ENCODE assay signal across 20 cellular contexts in genomic region chr19:52230685-52231084, GRCh38. TPM values are rescaled to one million over a fixed set of nuclear protein-coding genes. Genes with fewer than 3 reads are reported as not detected.
DNase-seq lines count a peak whose midpoint lies in the region; ATAC-seq and TF ChIP-seq lines count a peak whose summit lies in the region.
"Had no signal": no experiment of that assay in that cellular context is flagged by ENCODE, and none has a peak within 500 bp of the region (broad histone marks: within the 10 kb centered on the region; RNA-seq: fewer than 3 reads in every experiment).

No MANE protein-coding gene starts in this region.

- H3K27ac ChIP-seq in CD4-positive, alpha-beta memory T cell (ENCODE audit: low read depth, low read length): no peak overlapping the region
- H3K27ac ChIP-seq in adrenal gland (peak overlapping the region; percentile 53 to 90 (median 68)), left ventricle myocardium inferior (replicated peaks) (no peak overlapping the region)
- H3K27ac ChIP-seq in naive thymus-derived CD4-positive, alpha-beta T cell (ENCODE audit: low read depth, low read length): no peak overlapping the region
- H3K27ac ChIP-seq: HL-60, transverse colon had no signal

- DNase-seq in CD4-positive, alpha-beta memory T cell: no peak
- DNase-seq in GM12865 (ENCODE audit: low read depth) (peak; percentile 20), adrenal gland (no peak), left ventricle myocardium inferior (no peak), NOMO-1 (lab: John Stamatoyannopoulos, UW; ENCODE audit: unreplicated experiment in 2 of 2) (no peak)
- DNase-seq in naive thymus-derived CD4-positive, alpha-beta T cell: no peak
- DNase-seq: activated CD4-positive, alpha-beta T cell treated with anti-CD3 and anti-CD28 coated beads, Interleukin-2, amount 50 U/mL, for 4 hours; dermis blood vessel endothelial cell; mucosa of descending colon; NCI-H1694 treated with DMSO at 0.1 percent for 48 hours; NCI-H2227 treated with DMSO at 0.1 percent for 48 hours; NCI-H774; OCI-M1; right cardiac atrium; SHP77; transverse colon had no signal

- H3K27me3 Mint-ChIP-seq in CD4-positive, alpha-beta memory T cell: no peaks in the 10 kb centered on the region
- no peaks in the 10 kb centered on the region for H3K27me3 Mint-ChIP-seq in naive thymus-derived CD4-positive, alpha-beta T cell
- H3K27me3 Mint-ChIP-seq: stimulated activated memory B cell treated with anti-CD40 and anti-IgM and Interleukin-4, amounts not matched to agents 10 μg/mL and 1 μg/mL and 100 μg/mL, for 72 hours had no signal

- POLR2A ChIA-PET in CD4-positive, alpha-beta memory T cell (lab: Charles Lee; ENCODE audit: partially characterized antibody): no interaction called here
- POLR2A ChIA-PET in naive thymus-derived CD4-positive, alpha-beta T cell (lab: Charles Lee): no interaction called here

- H3K4me3 Mint-ChIP-seq in CD4-positive, alpha-beta memory T cell: no peak overlapping the region
- no peak overlapping the region for H3K4me3 Mint-ChIP-seq in naive thymus-derived CD4-positive, alpha-beta T cell
- H3K4me3 Mint-ChIP-seq: stimulated activated memory B cell treated with anti-CD40 and anti-IgM and Interleukin-4, amounts not matched to agents 10 μg/mL and 1 μg/mL and 100 μg/mL, for 72 hours had no signal

- peaks cover 0 to 3% (median 2%) of the 10 kb centered on the region in 4 donors for H3K4me1 Mint-ChIP-seq in CD4-positive, alpha-beta memory T cell
- peaks cover 0 to 6% (median 4%) of the 10 kb centered on the region in 7 donors for H3K4me1 Mint-ChIP-seq in naive thymus-derived CD4-positive, alpha-beta T cell

- 10 to 47% (median 38%) methylated on average over 1 of the region's 1 CpG for WGBS in adrenal gland, 4 donors

- intact Hi-C loops in CD4-positive, alpha-beta memory T cell (cut with micrococcal nuclease): loop anchor here (5.0 to 10.0 kb wide), 2 partner anchors 38 to 186 kb away; partner anchors contain the start of genes PPP2R1A and ZNF432
- intact Hi-C loops in adrenal gland (cut with DNase I): no loop called here
- intact Hi-C loops in naive thymus-derived CD4-positive, alpha-beta T cell (cut with micrococcal nuclease): loop anchor here in 1 of 2 donors (10.0 kb wide), 2 partner anchors 56 to 186 kb away; partner anchors contain the start of genes ZNF432 and ZNF836
- intact Hi-C loops in left ventricle myocardium inferior (cut with micrococcal nuclease): no loop called here

- ATAC-seq in naive thymus-derived CD4-positive, alpha-beta T cell: no peak
- ATAC-seq in GM18861 (IDR thresholded peaks at IDR 0.05; ENCODE audit: unreplicated experiment): no peak
- ATAC-seq: HCT116; mucosa of descending colon; right cardiac atrium; stimulated activated memory B cell treated with anti-CD40 and anti-IgM and Interleukin-4, amounts not matched to agents 10 μg/mL and 1 μg/mL and 100 μg/mL, for 72 hours had no signal

- no peak for TF ChIP-seq POLR2A in adrenal gland (IDR thresholded peaks at IDR 0.05)

- H3K9me3 Mint-ChIP-seq in CD4-positive, alpha-beta memory T cell: no peaks in the 10 kb centered on the region
- no peaks in the 10 kb centered on the region for H3K9me3 Mint-ChIP-seq in naive thymus-derived CD4-positive, alpha-beta T cell
- H3K9me3 Mint-ChIP-seq: stimulated activated memory B cell treated with anti-CD40 and anti-IgM and Interleukin-4, amounts not matched to agents 10 μg/mL and 1 μg/mL and 100 μg/mL, for 72 hours had no signal

- H3K4me1 ChIP-seq in CD4-positive, alpha-beta memory T cell (ENCODE audit: insufficient read depth, low read length): no peaks in the 10 kb centered on the region
- peaks cover 5 to 19% of the 10 kb centered on the region in 2 donors for H3K4me1 ChIP-seq in adrenal gland (replicated peaks in 1 of 2)
- no peaks in the 10 kb centered on the region for H3K4me1 ChIP-seq in naive thymus-derived CD4-positive, alpha-beta T cell (ENCODE audit: control insufficient read depth in 2 of 2, insufficient read depth in 2 of 2, low read length in 2 of 2)
- no peaks in the 10 kb centered on the region for H3K4me1 ChIP-seq in left ventricle myocardium inferior
- H3K4me1 ChIP-seq: transverse colon had no signal

- TF ChIP-seq CTCF in GM12865 (IDR thresholded peaks at IDR 0.05; ENCODE audit: insufficient read depth, low read depth, low read length, missing control alignments) (no peak), adrenal gland (IDR thresholded peaks at IDR 0.05) (no peak), left ventricle myocardium inferior (IDR thresholded peaks at IDR 0.05; ENCODE audit: borderline replicate concordance) (no peak)

- no peak overlapping the region for H3K4me3 ChIP-seq in CD4-positive, alpha-beta memory T cell (ENCODE audit: low read length in 2 of 2)
- H3K4me3 ChIP-seq in GM12865 (ENCODE audit: low read depth, low read length) (no peak overlapping the region), adrenal gland (no peak overlapping the region), left ventricle myocardium inferior (no peak overlapping the region)
- no peak overlapping the region for H3K4me3 ChIP-seq in naive thymus-derived CD4-positive, alpha-beta T cell (ENCODE audit: low read length)
- H3K4me3 ChIP-seq: mucosa of descending colon, transverse colon had no signal

- CTCF ChIA-PET in CD4-positive, alpha-beta memory T cell (lab: Charles Lee; ENCODE audit: partially characterized antibody): interaction anchor here (1.2 to 1.7 kb wide), 2 partner anchors 23 to 92 kb away, joined by 4 to 5 read pairs; no protein-coding TSS in a partner anchor
- CTCF ChIA-PET in naive thymus-derived CD4-positive, alpha-beta T cell (lab: Charles Lee): interaction anchor here (1.0 kb wide), 1 partner anchor 21 kb away, joined by 3 read pairs; no protein-coding TSS in a partner anchor

- no peaks in the 10 kb centered on the region for H3K9me3 ChIP-seq in CD4-positive, alpha-beta memory T cell (ENCODE audit: control insufficient read depth in 1 of 2, low read length in 2 of 2)
- H3K9me3 ChIP-seq in adrenal gland (replicated peaks in 1 of 3): no peaks in the 10 kb centered on the region
- H3K9me3 ChIP-seq in naive thymus-derived CD4-positive, alpha-beta T cell (ENCODE audit: control insufficient read depth in 2 of 3, low read length in 3 of 3): no peaks in the 10 kb centered on the region
- no peaks in the 10 kb centered on the region for H3K9me3 ChIP-seq in left ventricle myocardium inferior (replicated peaks)
- H3K9me3 ChIP-seq: mucosa of descending colon, transverse colon had no signal

- H3K27ac Mint-ChIP-seq in CD4-positive, alpha-beta memory T cell: peak overlapping the region in 5 of 7 donors; percentile 5 to 39 (median 24)
- H3K27ac Mint-ChIP-seq in naive thymus-derived CD4-positive, alpha-beta T cell: peak overlapping the region in 5 of 9 donors; percentile 4 to 59 (median 35)
- H3K27ac Mint-ChIP-seq: stimulated activated memory B cell treated with anti-CD40 and anti-IgM and Interleukin-4, amounts not matched to agents 10 μg/mL and 1 μg/mL and 100 μg/mL, for 72 hours had no signal

- peaks cover 21 to 32% of the 10 kb centered on the region in 2 donors for H3K36me3 Mint-ChIP-seq in CD4-positive, alpha-beta memory T cell
- peaks cover 9 to 41% (median 12%) of the 10 kb centered on the region in 5 donors for H3K36me3 Mint-ChIP-seq in naive thymus-derived CD4-positive, alpha-beta T cell

- peaks cover 19% of the 10 kb centered on the region for H3K36me3 ChIP-seq in CD4-positive, alpha-beta memory T cell (ENCODE audit: insufficient read depth, low read length)
- H3K36me3 ChIP-seq in adrenal gland (replicated peaks in 1 of 2) (peaks cover 0 to 31% of the 10 kb centered on the region in 2 donors), left ventricle myocardium inferior (peaks cover 29% of the 10 kb centered on the region)
- peaks cover 8 to 25% (median 11%) of the 10 kb centered on the region in 3 experiments for H3K36me3 ChIP-seq in naive thymus-derived CD4-positive, alpha-beta T cell (ENCODE audit: control insufficient read depth in 2 of 3, insufficient read depth in 3 of 3, low read length in 3 of 3)

- H3K27me3 ChIP-seq in CD4-positive, alpha-beta memory T cell (ENCODE audit: insufficient read depth, low read length): no peaks in the 10 kb centered on the region
- H3K27me3 ChIP-seq in adrenal gland: no peaks in the 10 kb centered on the region
- no peaks in the 10 kb centered on the region for H3K27me3 ChIP-seq in naive thymus-derived CD4-positive, alpha-beta T cell (ENCODE audit: control insufficient read depth in 2 of 2, insufficient read depth in 2 of 2, low read length in 2 of 2)
- no peaks in the 10 kb centered on the region for H3K27me3 ChIP-seq in left ventricle myocardium inferior (ENCODE audit: low read depth)
- H3K27me3 ChIP-seq: transverse colon had no signal

RNA-seq across cellular contexts. Expression of gene ZNF766, which starts 38.7 kb away (rescaled TPM):
- 10 to 100 TPM; 53.6 to 54.1 TPM for total RNA-seq in CD4-positive, alpha-beta memory T cell
- 10 to 100 TPM; 57.7 to 61.7 TPM for polyA plus RNA-seq in CD4-positive, alpha-beta memory T cell
- 10 to 100 TPM in 5 of 8 donors, 1 to 10 TPM in 3; 2.3 to 18.8 (median 13.8) TPM for total RNA-seq in adrenal gland
- polyA plus RNA-seq in adrenal gland: 10 to 100 TPM in 1 of 3 donors, 1 to 10 TPM in 2; 2.8 to 21.4 (median 3.8) TPM
- 10 to 100 TPM; 24.7 to 59.6 (median 41.4) TPM for total RNA-seq in naive thymus-derived CD4-positive, alpha-beta T cell
- polyA plus RNA-seq in naive thymus-derived CD4-positive, alpha-beta T cell: 10 to 100 TPM; 65.0 to 79.3 TPM
- total RNA-seq in left ventricle myocardium inferior: 9.2 TPM

RNA-seq across cellular contexts. Expression of gene PPP2R1A, which starts 40.8 kb away (rescaled TPM):
- total RNA-seq in CD4-positive, alpha-beta memory T cell: 100 to 1,000 TPM; 166 to 175 TPM
- polyA plus RNA-seq in CD4-positive, alpha-beta memory T cell: 100 to 1,000 TPM; 179 to 185 TPM
- total RNA-seq in adrenal gland (1,000 to 10,000 TPM in 1 of 8 donors, 100 to 1,000 TPM in 7; 161 to 1,330 (median 328) TPM), left ventricle myocardium inferior (395 TPM)
- polyA plus RNA-seq in adrenal gland: 100 to 1,000 TPM; 349 to 638 (median 554) TPM
- 100 to 1,000 TPM; 156 to 215 (median 168) TPM for total RNA-seq in naive thymus-derived CD4-positive, alpha-beta T cell
- polyA plus RNA-seq in naive thymus-derived CD4-positive, alpha-beta T cell: 100 to 1,000 TPM; 148 to 165 TPM

RNA-seq across cellular contexts. Expression of gene ZNF836, which starts 59.3 kb away (rescaled TPM):
- 10 to 100 TPM; 47.2 to 54.7 TPM for total RNA-seq in CD4-positive, alpha-beta memory T cell
- 10 to 100 TPM in 1 of 2 donors, 1 to 10 TPM in 1; 4.6 to 18.2 TPM for polyA plus RNA-seq in CD4-positive, alpha-beta memory T cell
- total RNA-seq in adrenal gland (100 to 1,000 TPM in 1 of 8 donors, 10 to 100 TPM in 6, 1 to 10 TPM in 1; 7.4 to 180 (median 29.2) TPM), left ventricle myocardium inferior (8.1 TPM)
- 10 to 100 TPM; 13.2 to 61.2 (median 15.1) TPM for polyA plus RNA-seq in adrenal gland
- total RNA-seq in naive thymus-derived CD4-positive, alpha-beta T cell: 10 to 100 TPM; 20.1 to 57.5 (median 27.4) TPM
- polyA plus RNA-seq in naive thymus-derived CD4-positive, alpha-beta T cell: 10 to 100 TPM; 10.2 to 21.2 TPM

Comparison
In these comparisons a context has a peak if more than half of its experiments do, and no peak if none do; other contexts are left out.
1. H3K27ac ChIP-seq: peak in adrenal gland (5 of 5); none in CD4-positive, alpha-beta memory T cell (single experiment), naive thymus-derived CD4-positive, alpha-beta T cell (single experiment) and left ventricle myocardium inferior (single experiment).